7 cellular contexts compared by ENCODE assay signal in the genomic region with DNA sequence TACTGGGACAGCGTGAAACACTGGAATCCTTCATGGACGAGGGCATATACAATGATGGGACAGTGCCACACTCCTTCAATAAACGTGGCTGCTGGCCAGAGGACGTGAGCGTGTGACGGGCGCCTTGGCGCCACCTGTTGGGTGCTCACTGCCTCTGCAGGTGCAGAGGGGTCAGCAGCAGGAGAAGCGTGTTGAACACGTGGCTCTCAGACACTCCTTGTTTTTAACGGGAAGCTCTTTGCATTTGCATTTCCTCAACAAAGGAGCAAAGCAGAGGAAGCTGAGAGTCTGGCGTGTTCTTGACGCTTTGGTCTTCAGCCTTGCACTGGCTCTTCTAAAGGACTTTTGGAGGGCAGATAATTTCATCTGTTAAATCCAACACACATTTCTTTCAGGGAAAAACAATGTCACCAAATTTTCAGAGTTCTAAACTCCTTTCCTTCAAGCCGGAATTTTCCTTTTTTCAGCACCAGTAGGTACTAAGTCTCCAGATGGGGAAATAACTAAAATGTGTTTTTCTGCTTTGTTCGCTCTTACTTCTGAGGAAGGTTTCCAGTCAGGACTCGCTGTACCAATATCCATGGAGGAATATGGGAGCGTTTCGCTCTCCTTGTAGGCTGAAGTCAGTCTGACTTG. TPM values are rescaled to one million over a fixed set of nuclear protein-coding genes. Genes with fewer than 3 reads are reported as not detected.
A peak's percentile ranks its signal among the peaks of the same experiment; 100 is the strongest.
DNase-seq lines count a peak whose midpoint lies in the region; ATAC-seq, FAIRE-seq and TF ChIP-seq lines count a peak whose summit lies in the region.

No MANE protein-coding gene starts in this region.

- WGBS in right cardiac atrium: 27% methylated on average over 18 of the region's 18 CpGs

- FAIRE-seq in GM12892 (lab: Jason Lieb, UNC): peak; percentile 79

- TF ChIP-seq CTCF in retinal pigment epithelial cell (conservative IDR thresholded peaks at IDR 0.05; ENCODE audit: low read depth, low read length): peak; percentile 98

- peaks cover 7% of the 10 kb centered on the region for H3K4me1 ChIP-seq in right cardiac atrium (ENCODE audit: control insufficient read depth, insufficient read depth, low read length)

- H3K27ac ChIP-seq in angular gyrus (ENCODE audit: low read depth, low read length): peak overlapping the region; percentile 83
- peak overlapping the region; percentile 64 for H3K27ac ChIP-seq in right cardiac atrium (ENCODE audit: low read length)

- intact Hi-C loops in right cardiac atrium (cut with DNase I): loop anchor here (5.0 to 10.0 kb wide), 6 partner anchors 36 to 549 kb away; no protein-coding TSS in a partner anchor

- H3K4me3 ChIP-seq in right cardiac atrium (ENCODE audit: low read length) (no peak overlapping the region), retinal pigment epithelial cell (ENCODE audit: low read length) (no peak overlapping the region)

- ATAC-seq in right cardiac atrium: peak; percentile 36 to 42

- DNase-seq in GM12892 (ENCODE audit: insufficient read length): peak; percentile 78
- peak; percentile 62 for DNase-seq in NCI-H146 (lab: John Stamatoyannopoulos, UW)
- peak; percentile 32 to 72 (median 55) for DNase-seq in T-helper 2 cell
- peak; percentile 84 to 93 (median 90) for DNase-seq in right cardiac atrium
- peak; percentile 53 for DNase-seq in retinal pigment epithelial cell (ENCODE audit: low read depth)
- DNase-seq in NCI-H510A treated with DMSO at 0.1 percent for 48 hours (lab: John Stamatoyannopoulos, UW): no peak

- H3K27me3 ChIP-seq in right cardiac atrium (ENCODE audit: control insufficient read depth, insufficient read depth): no peaks in the 10 kb centered on the region

- no peak for TF ChIP-seq POLR2A in GM12892 (IDR thresholded peaks at IDR 0.05; ENCODE audit: low read depth, low read length)

- H3K9me3 ChIP-seq in right cardiac atrium (ENCODE audit: control insufficient read depth, low read length): no peaks in the 10 kb centered on the region

RNA-seq across cellular contexts. Expression of a gene that starts 2.9 kb away (rescaled TPM):
- polyA plus RNA-seq in GM12892 (2012; ENCODE audit: missing spikeins): 18.8 TPM
- total RNA-seq in right cardiac atrium: 10 to 100 TPM; 20.1 to 23.6 (median 22.2) TPM
- 22.2 TPM for polyA plus RNA-seq in right cardiac atrium

RNA-seq across cellular contexts. Expression of a gene that starts 41.2 kb away (rescaled TPM):
- polyA plus RNA-seq in GM12892 (2012; ENCODE audit: missing spikeins): 57.6 TPM
- total RNA-seq in right cardiac atrium: 100 to 1,000 TPM; 139 to 163 (median 147) TPM
- 86.9 TPM for polyA plus RNA-seq in right cardiac atrium
